Comparison of ENCODE assay signal across 36 cellular contexts in the genomic region with DNA sequence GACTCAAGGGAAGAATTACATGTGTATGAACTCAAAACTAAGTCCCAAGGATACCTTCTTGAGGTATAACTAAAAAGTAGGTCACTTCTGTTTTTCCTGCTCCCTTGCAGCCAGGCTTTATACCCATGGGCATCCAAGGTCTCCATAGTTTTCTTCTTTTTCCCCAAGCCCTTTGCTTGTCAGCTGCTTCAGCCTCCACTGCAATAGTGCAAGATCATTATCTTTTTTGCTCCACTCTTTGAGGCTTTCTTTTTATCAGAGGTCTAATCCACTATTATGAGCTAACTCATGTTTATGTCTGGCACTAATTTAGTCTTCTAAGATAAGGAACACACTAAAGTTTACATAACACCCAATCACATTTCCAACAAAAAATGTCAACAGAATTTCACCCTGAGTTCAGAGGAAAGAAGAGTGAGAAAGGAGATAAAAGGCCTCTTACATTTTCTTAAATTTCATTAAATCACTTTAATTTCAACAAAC.
"Had no signal": no experiment of that assay in that cellular context is flagged by ENCODE, and none has a peak within 500 bp of the region (broad histone marks: within the 10 kb centered on the region; RNA-seq: fewer than 3 reads in every experiment).

No MANE protein-coding gene starts in this region.

- H3K9me3 ChIP-seq: ascending aorta had no signal

- H3K36me3 ChIP-seq: ascending aorta, cardiac muscle cell had no signal

- H3K27ac ChIP-seq: ascending aorta, cardiac muscle cell, VCaP had no signal

- DNase-seq: activated B cell treated with CpG ODN at 0.5 μM for 24 hours; activated CD4-positive, alpha-beta memory T cell treated with anti-CD3 and anti-CD28 coated beads for 36 hours; activated CD4-positive, alpha-beta T cell treated with anti-CD3 and anti-CD28 coated beads for 4 hours; activated CD4-positive, alpha-beta T cell treated with anti-CD3 and anti-CD28 coated beads, Interleukin-2, amount 10 ng/mL, durations not matched to agents 24 days and 14 days; activated CD4-positive, alpha-beta T cell treated with anti-CD3 and anti-CD28 coated beads, Interleukin-2, amount 50 U/mL, for 1 hour; activated CD4-positive, alpha-beta T cell treated with anti-CD3 and anti-CD28 coated beads, Interleukin-2, amount 50 U/mL, for 4 hours; activated CD4-positive, CD25-positive, alpha-beta regulatory T cell treated with anti-CD3 and anti-CD28 coated beads, Interleukin-2, amount 50 U/mL, for 72 hours; activated CD8-positive, alpha-beta memory T cell treated with anti-CD3 and anti-CD28 coated beads, Interleukin-2, amount 50 U/mL, for 4 hours; activated CD8-positive, alpha-beta T cell treated with anti-CD3 and anti-CD28 coated beads for 36 hours; activated effector memory CD4-positive, alpha-beta T cell treated with anti-CD3 and anti-CD28 coated beads, Interleukin-2, amount 50 U/mL, for 16 hours; activated naive CD4-positive, alpha-beta T cell treated with anti-CD3 and anti-CD28 coated beads, Interleukin-2, amount 10 ng/mL, durations not matched to agents 7 days and 5 days; activated naive CD4-positive, alpha-beta T cell treated with Interleukin-2 at 50 U/mL for 16 hours; activated naive CD8-positive, alpha-beta T cell treated with anti-CD3 and anti-CD28 coated beads, Interleukin-2, amount 10 ng/mL, durations not matched to agents 7 days and 5 days; activated naive CD8-positive, alpha-beta T cell treated with anti-CD3 and anti-CD28 coated beads, Interleukin-2, amount 50 U/mL, for 24 hours; activated T-cell treated with anti-CD3 and anti-CD28 coated beads for 4 hours; activated T-cell treated with anti-CD3 and anti-CD28 coated beads, Interleukin-2, amount 50 U/mL, for 1 hour; activated T-cell treated with anti-CD3 and anti-CD28 coated beads, Interleukin-2, amount 50 U/mL, for 4 hours; activated T-cell treated with anti-CD3 and anti-CD28 coated beads, Interleukin-2, amount 50 U/mL, for 72 hours; amygdala; anterior cingulate cortex; caudate nucleus; cerebellar nuclear complex; T-helper 1 cell; T-helper 2 cell; T-helper 9 cell had no signal

- H3K4me3 Mint-ChIP-seq: activated B cell treated with CpG ODN at 0.5 μM for 24 hours; activated CD4-positive, alpha-beta memory T cell treated with anti-CD3 and anti-CD28 coated beads for 36 hours; activated CD4-positive, alpha-beta T cell treated with anti-CD3 and anti-CD28 coated beads, Interleukin-2, amount 10 ng/mL, durations not matched to agents 24 days and 14 days; activated CD8-positive, alpha-beta T cell treated with anti-CD3 and anti-CD28 coated beads for 36 hours; activated naive CD4-positive, alpha-beta T cell treated with anti-CD3 and anti-CD28 coated beads, Interleukin-2, amount 10 ng/mL, durations not matched to agents 7 days and 5 days; activated naive CD4-positive, alpha-beta T cell treated with anti-CD3 and anti-CD28 coated beads, Interleukin-2, amount 50 U/mL, for 24 hours; activated naive CD8-positive, alpha-beta T cell; activated naive CD8-positive, alpha-beta T cell treated with anti-CD3 and anti-CD28 coated beads, Interleukin-2, amount 10 ng/mL, durations not matched to agents 7 days and 5 days; activated naive CD8-positive, alpha-beta T cell treated with anti-CD3 and anti-CD28 coated beads, Interleukin-2, amount 50 U/mL, for 24 hours; activated T-cell treated with anti-CD3 and anti-CD28 coated beads, Interleukin-2, amount 50 U/mL, for 4 hours; activated T-cell treated with anti-CD3 and anti-CD28 coated beads, Interleukin-2, amount 50 U/mL, for 72 hours; activated T-helper 1 cell treated with anti-CD3 and anti-CD28 coated beads, Interleukin-12 subunit alpha, Interleukin-12 subunit beta, Interleukin-2, Interleukin-4 antibody, amounts not matched to agents 30 ng/mL and 10 ng/mL and 1 ng/mL, durations not matched to agents 14 hours and 24 hours and 36 hours; activated T-helper 17 cell treated with anti-CD3 and anti-CD28 coated beads, Interleukin-2, amount 50 U/mL, for 72 hours; brain; central memory CD8-positive, alpha-beta T cell; T-helper 1 cell treated with Interleukin-12 subunit alpha and Interleukin-12 subunit beta and Interleukin-4 antibody, amounts not matched to agents 30 μg/mL and 1 μg/mL, for 36 hours; T-helper 2 cell treated with Interferon-gamma antibody and Interleukin-4, amounts not matched to agents 5 μg/mL and 100 μg/mL, for 36 hours had no signal

- H3K4me1 Mint-ChIP-seq: activated B cell treated with CpG ODN at 0.5 μM for 24 hours; activated CD4-positive, alpha-beta T cell treated with anti-CD3 and anti-CD28 coated beads, Interleukin-2, amount 10 ng/mL, durations not matched to agents 24 days and 14 days; activated naive CD4-positive, alpha-beta T cell treated with anti-CD3 and anti-CD28 coated beads, Interleukin-2, amount 10 ng/mL, durations not matched to agents 7 days and 5 days; activated naive CD4-positive, alpha-beta T cell treated with anti-CD3 and anti-CD28 coated beads, Interleukin-2, amount 50 U/mL, for 24 hours; activated naive CD8-positive, alpha-beta T cell treated with anti-CD3 and anti-CD28 coated beads, Interleukin-2, amount 10 ng/mL, durations not matched to agents 7 days and 5 days; activated naive CD8-positive, alpha-beta T cell treated with anti-CD3 and anti-CD28 coated beads, Interleukin-2, amount 50 U/mL, for 24 hours; activated T-helper 17 cell treated with anti-CD3 and anti-CD28 coated beads, Interleukin-2, amount 50 U/mL, for 72 hours; central memory CD8-positive, alpha-beta T cell had no signal

- H3K36me3 Mint-ChIP-seq: activated CD4-positive, alpha-beta memory T cell treated with anti-CD3 and anti-CD28 coated beads for 36 hours; activated naive CD4-positive, alpha-beta T cell treated with anti-CD3 and anti-CD28 coated beads, Interleukin-2, amount 10 ng/mL, durations not matched to agents 7 days and 5 days; activated naive CD4-positive, alpha-beta T cell treated with anti-CD3 and anti-CD28 coated beads, Interleukin-2, amount 50 U/mL, for 24 hours; activated naive CD8-positive, alpha-beta T cell; activated naive CD8-positive, alpha-beta T cell treated with anti-CD3 and anti-CD28 coated beads, Interleukin-2, amount 10 ng/mL, durations not matched to agents 7 days and 5 days; brain had no signal

- H3K27ac Mint-ChIP-seq: activated B cell treated with CpG ODN at 0.5 μM for 24 hours; activated CD4-positive, alpha-beta memory T cell treated with anti-CD3 and anti-CD28 coated beads for 36 hours; activated CD4-positive, alpha-beta T cell treated with anti-CD3 and anti-CD28 coated beads, Interleukin-2, amount 10 ng/mL, durations not matched to agents 24 days and 14 days; activated CD8-positive, alpha-beta T cell treated with anti-CD3 and anti-CD28 coated beads for 36 hours; activated naive CD4-positive, alpha-beta T cell treated with anti-CD3 and anti-CD28 coated beads, Interleukin-2, amount 10 ng/mL, durations not matched to agents 7 days and 5 days; activated naive CD4-positive, alpha-beta T cell treated with anti-CD3 and anti-CD28 coated beads, Interleukin-2, amount 50 U/mL, for 24 hours; activated naive CD8-positive, alpha-beta T cell; activated naive CD8-positive, alpha-beta T cell treated with anti-CD3 and anti-CD28 coated beads, Interleukin-2, amount 10 ng/mL, durations not matched to agents 7 days and 5 days; activated naive CD8-positive, alpha-beta T cell treated with anti-CD3 and anti-CD28 coated beads, Interleukin-2, amount 50 U/mL, for 24 hours; activated T-cell treated with anti-CD3 and anti-CD28 coated beads, Interleukin-2, amount 50 U/mL, for 72 hours; activated T-helper 1 cell treated with anti-CD3 and anti-CD28 coated beads, Interleukin-12 subunit alpha, Interleukin-12 subunit beta, Interleukin-2, Interleukin-4 antibody, amounts not matched to agents 30 ng/mL and 10 ng/mL and 1 ng/mL, durations not matched to agents 14 hours and 24 hours and 36 hours; activated T-helper 17 cell treated with anti-CD3 and anti-CD28 coated beads, Interleukin-2, amount 50 U/mL, for 72 hours; brain; T-helper 1 cell treated with Interleukin-12 subunit alpha and Interleukin-12 subunit beta and Interleukin-4 antibody, amounts not matched to agents 30 μg/mL and 1 μg/mL, for 36 hours; T-helper 2 cell treated with Interferon-gamma antibody and Interleukin-4, amounts not matched to agents 5 μg/mL and 100 μg/mL, for 36 hours had no signal

- H3K27me3 Mint-ChIP-seq: activated B cell treated with CpG ODN at 0.5 μM for 24 hours; activated CD4-positive, alpha-beta memory T cell treated with anti-CD3 and anti-CD28 coated beads for 36 hours; activated CD4-positive, alpha-beta T cell treated with anti-CD3 and anti-CD28 coated beads, Interleukin-2, amount 10 ng/mL, durations not matched to agents 24 days and 14 days; activated CD8-positive, alpha-beta T cell treated with anti-CD3 and anti-CD28 coated beads for 36 hours; activated naive CD4-positive, alpha-beta T cell treated with anti-CD3 and anti-CD28 coated beads, Interleukin-2, amount 10 ng/mL, durations not matched to agents 7 days and 5 days; activated naive CD4-positive, alpha-beta T cell treated with anti-CD3 and anti-CD28 coated beads, Interleukin-2, amount 50 U/mL, for 24 hours; activated naive CD8-positive, alpha-beta T cell; activated naive CD8-positive, alpha-beta T cell treated with anti-CD3 and anti-CD28 coated beads, Interleukin-2, amount 10 ng/mL, durations not matched to agents 7 days and 5 days; activated naive CD8-positive, alpha-beta T cell treated with anti-CD3 and anti-CD28 coated beads, Interleukin-2, amount 50 U/mL, for 24 hours; activated T-helper 17 cell treated with anti-CD3 and anti-CD28 coated beads, Interleukin-2, amount 50 U/mL, for 72 hours; brain; central memory CD8-positive, alpha-beta T cell had no signal

- ATAC-seq: activated CD8-positive, alpha-beta T cell treated with anti-CD3 and anti-CD28 coated beads for 36 hours; activated naive CD8-positive, alpha-beta T cell treated with anti-CD3 and anti-CD28 coated beads, Interleukin-2, amount 50 U/mL, for 24 hours; activated T-cell treated with anti-CD3 and anti-CD28 coated beads, Interleukin-2, amount 50 U/mL, for 4 hours; activated T-cell treated with anti-CD3 and anti-CD28 coated beads, Interleukin-2, amount 50 U/mL, for 72 hours; activated T-helper 17 cell treated with anti-CD3 and anti-CD28 coated beads, Interleukin-2, amount 50 U/mL, for 72 hours had no signal

- H3K4me3 ChIP-seq: ascending aorta, cardiac muscle cell had no signal

- H3K4me1 ChIP-seq: ascending aorta had no signal

- H3K27me3 ChIP-seq: ascending aorta, cardiac muscle cell had no signal

- H3K9me3 Mint-ChIP-seq: activated CD4-positive, alpha-beta T cell treated with anti-CD3 and anti-CD28 coated beads, Interleukin-2, amount 10 ng/mL, durations not matched to agents 24 days and 14 days; activated naive CD4-positive, alpha-beta T cell treated with anti-CD3 and anti-CD28 coated beads, Interleukin-2, amount 10 ng/mL, durations not matched to agents 7 days and 5 days; activated naive CD4-positive, alpha-beta T cell treated with anti-CD3 and anti-CD28 coated beads, Interleukin-2, amount 50 U/mL, for 24 hours; activated naive CD8-positive, alpha-beta T cell treated with anti-CD3 and anti-CD28 coated beads, Interleukin-2, amount 10 ng/mL, durations not matched to agents 7 days and 5 days; activated naive CD8-positive, alpha-beta T cell treated with anti-CD3 and anti-CD28 coated beads, Interleukin-2, amount 50 U/mL, for 24 hours; activated T-helper 1 cell treated with anti-CD3 and anti-CD28 coated beads, Interleukin-12 subunit alpha, Interleukin-12 subunit beta, Interleukin-2, Interleukin-4 antibody, amounts not matched to agents 30 ng/mL and 10 ng/mL and 1 ng/mL, durations not matched to agents 14 hours and 24 hours and 36 hours; brain; T-helper 1 cell treated with Interleukin-12 subunit alpha and Interleukin-12 subunit beta and Interleukin-4 antibody, amounts not matched to agents 30 μg/mL and 1 μg/mL, for 36 hours; T-helper 2 cell treated with Interferon-gamma antibody and Interleukin-4, amounts not matched to agents 5 μg/mL and 100 μg/mL, for 36 hours had no signal
